ENCODE assay signal across 9 cellular contexts in genomic region chr11:8839957-8840945, GRCh38.
DNase-seq lines count a peak whose midpoint lies in the region; ATAC-seq and TF ChIP-seq lines count a peak whose summit lies in the region.
"Had no signal": no experiment of that assay in that cellular context is flagged by ENCODE, and none has a peak within 500 bp of the region (broad histone marks: within the 10 kb centered on the region; RNA-seq: fewer than 3 reads in every experiment).

No MANE protein-coding gene starts in this region.

- H3K4me1 ChIP-seq in gastroesophageal sphincter (peaks cover 3 to 46% (median 8%) of the 10 kb centered on the region in 3 donors), prostate gland (replicated peaks) (no peaks in the 10 kb centered on the region), A673 (ENCODE audit: insufficient read depth, low read length, poor library complexity, severe bottlenecking) (no peaks in the 10 kb centered on the region)

- TF ChIP-seq EP300 in gastroesophageal sphincter (IDR thresholded peaks at IDR 0.05) = no peak

- H3K4me3 Mint-ChIP-seq in natural killer cell treated with Interleukin-12 subunit alpha and Interleukin-12 subunit beta and Interleukin-15 and Interleukin-18, amount 100 ng/mL, for 72 hours = no peak overlapping the region

- H3K9me3 Mint-ChIP-seq in natural killer cell treated with Interleukin-12 subunit alpha and Interleukin-12 subunit beta and Interleukin-15 and Interleukin-18, amount 100 ng/mL, for 72 hours = no peaks in the 10 kb centered on the region

- WGBS in gastroesophageal sphincter (ENCODE audit: low coverage in 1 of 2), 2 donors = 34 to 35% methylated on average over 5 to 7 of the region's 8 CpGs
- WGBS in prostate gland = 42% methylated on average over 8 of the region's 8 CpGs

- peak; percentile 26 for DNase-seq in EL
- peak; percentile 23 for DNase-seq in NCI-H2196 treated with DMSO at 0.1 percent for 48 hours (lab: John Stamatoyannopoulos, UW; ENCODE audit: unreplicated experiment)
- peak; percentile 52 for DNase-seq in prostate gland (ENCODE audit: low spot score)
- DNase-seq in SIG-M5 (lab: John Stamatoyannopoulos, UW) = no peak
- no peak for DNase-seq in natural killer cell treated with Interleukin-12 subunit alpha and Interleukin-12 subunit beta and Interleukin-15 and Interleukin-18, amount 100 ng/mL, for 72 hours (ENCODE audit: low spot score)
- no peak for DNase-seq in A673 (ENCODE audit: low spot score)

- BruUV-seq in A673 (replicated peaks; lab: Mats Ljungman, UMichigan) = no TSS peak

- no peaks in the 10 kb centered on the region for H3K27me3 ChIP-seq in gastroesophageal sphincter
- no peaks in the 10 kb centered on the region for H3K27me3 ChIP-seq in prostate gland (replicated peaks; ENCODE audit: insufficient read depth)
- no peaks in the 10 kb centered on the region for H3K27me3 ChIP-seq in A673 (replicated peaks; ENCODE audit: insufficient read depth, low read depth, low read length, poor library complexity)
- H3K27me3 ChIP-seq: Peyer's patch had no signal

- H3K9me3 ChIP-seq in gastroesophageal sphincter (no peaks in the 10 kb centered on the region), prostate gland (no peaks in the 10 kb centered on the region), A673 (ENCODE audit: low read depth, low read length, poor library complexity, severe bottlenecking) (no peaks in the 10 kb centered on the region)
- H3K9me3 ChIP-seq: Peyer's patch had no signal

- H3K4me3 ChIP-seq in gastroesophageal sphincter (no peak overlapping the region), prostate gland (no peak overlapping the region), A673 (ENCODE audit: low read depth, low read length, poor library complexity, severe bottlenecking) (no peak overlapping the region)
- H3K4me3 ChIP-seq: Peyer's patch had no signal

- H3K27me3 Mint-ChIP-seq in natural killer cell treated with Interleukin-12 subunit alpha and Interleukin-12 subunit beta and Interleukin-15 and Interleukin-18, amount 100 ng/mL, for 72 hours = peaks cover 19 to 30% of the 10 kb centered on the region in 2 donors

- peak; percentile 43 for ATAC-seq in gastroesophageal sphincter
- no peak for ATAC-seq in GM18858 (IDR thresholded peaks at IDR 0.05; ENCODE audit: unreplicated experiment)
- ATAC-seq in natural killer cell treated with Interleukin-12 subunit alpha and Interleukin-12 subunit beta and Interleukin-15 and Interleukin-18, amount 100 ng/mL, for 72 hours = no peak

- TF ChIP-seq CTCF in gastroesophageal sphincter (IDR thresholded peaks at IDR 0.05) (no peak), prostate gland (IDR thresholded peaks at IDR 0.05) (no peak), A673 (conservative IDR thresholded peaks at IDR 0.05; ENCODE audit: low read depth, low read length) (no peak)

- H3K4me1 Mint-ChIP-seq in natural killer cell treated with Interleukin-12 subunit alpha and Interleukin-12 subunit beta and Interleukin-15 and Interleukin-18, amount 100 ng/mL, for 72 hours (ENCODE audit: low read depth in 2 of 2) = no peaks in the 10 kb centered on the region

- H3K27ac ChIP-seq in gastroesophageal sphincter (peak overlapping the region in 3 of 4 donors; percentile 35 to 66 (median 63)), prostate gland (peak overlapping the region; percentile 33 to 66), A673 (ENCODE audit: low read depth, low read length, poor library complexity, severe bottlenecking) (no peak overlapping the region)

- no peak overlapping the region for H3K27ac Mint-ChIP-seq in natural killer cell treated with Interleukin-12 subunit alpha and Interleukin-12 subunit beta and Interleukin-15 and Interleukin-18, amount 100 ng/mL, for 72 hours

- CTCF ChIA-PET in A673 (lab: Charles Lee) = no interaction called here

- TF ChIP-seq POLR2A in gastroesophageal sphincter (IDR thresholded peaks at IDR 0.05) (no peak), prostate gland (IDR thresholded peaks at IDR 0.05) (no peak)

- H3K36me3 Mint-ChIP-seq in natural killer cell treated with Interleukin-12 subunit alpha and Interleukin-12 subunit beta and Interleukin-15 and Interleukin-18, amount 100 ng/mL, for 72 hours = no peaks in the 10 kb centered on the region

- intact Hi-C loops in prostate gland (cut with DNase I) = no loop called here
- intact Hi-C loops in A673 (cut with micrococcal nuclease; ENCODE audit: unreplicated experiment) = no loop called here

- POLR2A ChIA-PET in A673 (lab: Charles Lee; ENCODE audit: low non-redundant PET) = interaction anchor here (0.6 kb wide), 1 partner anchor 485 kb away, joined by 3 read pairs; no protein-coding TSS in a partner anchor

- no peaks in the 10 kb centered on the region for H3K36me3 ChIP-seq in gastroesophageal sphincter
- H3K36me3 ChIP-seq in prostate gland = no peaks in the 10 kb centered on the region
- no peaks in the 10 kb centered on the region for H3K36me3 ChIP-seq in A673 (ENCODE audit: insufficient read depth, low read length, poor library complexity, severe bottlenecking)
- H3K36me3 ChIP-seq: Peyer's patch had no signal

Comparison
In these comparisons a context has a peak if more than half of its experiments do, and no peak if none do; other contexts are left out.
1. DNase-seq: peak in EL (single experiment), NCI-H2196 treated with DMSO at 0.1 percent for 48 hours (single experiment) and prostate gland (single experiment); none in SIG-M5 (single experiment), natural killer cell treated with Interleukin-12 subunit alpha and Interleukin-12 subunit beta and Interleukin-15 and Interleukin-18, amount 100 ng/mL, for 72 hours (single experiment) and A673 (single experiment).